Comparison of ENCODE assay signal across 8 cellular contexts in genomic region chr1:2523891-2524609, GRCh38. TPM values are rescaled to one million over a fixed set of nuclear protein-coding genes. Genes with fewer than 3 reads are reported as not detected.
DNase-seq lines count a peak whose midpoint lies in the region; ATAC-seq and TF ChIP-seq lines count a peak whose summit lies in the region.

No MANE protein-coding gene starts in this region.

- H4K91ac ChIP-seq in H9 (ENCODE audit: insufficient read length, low read depth, low read length) (no peak overlapping the region), trophoblast cell (ENCODE audit: low read depth, low read length) (no peak overlapping the region)

- WGBS in H9 (ENCODE audit: extremely low coverage, insufficient read length, low lambda C conversion rate) = no CpG with 5 or more reads among the region's 10 CpGs
- WGBS in trophoblast cell (ENCODE audit: extremely low coverage, insufficient coverage, insufficient read length) = no CpG with 5 or more reads among the region's 10 CpGs

- H3K4ac ChIP-seq in H9 (ENCODE audit: low read depth, low read length) = no peak overlapping the region
- peak overlapping the region; percentile 12 for H3K4ac ChIP-seq in trophoblast cell (ENCODE audit: low read depth, low read length)

- intact Hi-C loops in sciatic nerve (cut with DNase I) = no loop called here

- H2AFZ ChIP-seq in H9 (ENCODE audit: low read length) (no peak overlapping the region), trophoblast cell (ENCODE audit: insufficient read depth, low read length, poor library complexity) (no peak overlapping the region)

- H3K4me3 ChIP-seq in trophoblast cell (ENCODE audit: low read depth, low read length) = no peak overlapping the region

- no peak overlapping the region for H3K4me2 ChIP-seq in H9 (ENCODE audit: insufficient read depth, insufficient read length, low read length)
- H3K4me2 ChIP-seq in trophoblast cell (ENCODE audit: low read length) = peak overlapping the region; percentile 12

- no peak overlapping the region for H3K9ac ChIP-seq in H9 (ENCODE audit: extremely low read depth, insufficient read length, low read length)
- H3K9ac ChIP-seq in trophoblast cell (ENCODE audit: low read length) = no peak overlapping the region

- H3K27me3 ChIP-seq in H9 (ENCODE audit: insufficient read depth, low read length) = peaks cover 18% of the 10 kb centered on the region; the same call in 1 of the 2 replicates
- H3K27me3 ChIP-seq in trophoblast cell (ENCODE audit: insufficient read depth, low read length) = peaks cover 21% of the 10 kb centered on the region

- H3K4me1 Mint-ChIP-seq in H9 = peaks cover 25 to 29% of the 10 kb centered on the region in 2 experiments
- peaks cover 32% of the 10 kb centered on the region for H3K4me1 Mint-ChIP-seq in T-helper 1 cell treated with Interleukin-12 subunit alpha and Interleukin-12 subunit beta and Interleukin-4 antibody, amounts not matched to agents 30 μg/mL and 1 μg/mL, for 36 hours (ENCODE audit: low read depth)
- peaks cover 50% of the 10 kb centered on the region for H3K4me1 Mint-ChIP-seq in brain

- H3K4me3 Mint-ChIP-seq in H9 (peak overlapping the region; percentile 89 to 96), brain (peak overlapping the region; percentile 91 to 97 (median 93))
- H3K4me3 Mint-ChIP-seq in T-helper 1 cell treated with Interleukin-12 subunit alpha and Interleukin-12 subunit beta and Interleukin-4 antibody, amounts not matched to agents 30 μg/mL and 1 μg/mL, for 36 hours = peak overlapping the region; percentile 88

- H2AK5ac ChIP-seq in H9 (ENCODE audit: insufficient read length, low read length) = no peak overlapping the region
- H2AK5ac ChIP-seq in trophoblast cell (ENCODE audit: low read length) = no peak overlapping the region

- H4K8ac ChIP-seq in H9 (replicated peaks; ENCODE audit: insufficient read length, low read depth, low read length) (no peak overlapping the region), trophoblast cell (ENCODE audit: low read depth, low read length) (no peak overlapping the region)

- H3K79me1 ChIP-seq in H9 (ENCODE audit: insufficient read depth, low read depth, low read length, poor library complexity, severe bottlenecking) (peaks cover 16% of the 10 kb centered on the region), trophoblast cell (ENCODE audit: low read length) (peaks cover 7% of the 10 kb centered on the region)

- H2BK12ac ChIP-seq in H9 (ENCODE audit: insufficient read length, low read depth, low read length) (no peak overlapping the region), trophoblast cell (ENCODE audit: low read length) (no peak overlapping the region)

- no peak overlapping the region for H3K14ac ChIP-seq in H9 (ENCODE audit: insufficient read depth, low read length)
- no peak overlapping the region for H3K14ac ChIP-seq in trophoblast cell (ENCODE audit: low read length)

- no peaks in the 10 kb centered on the region for H3K9me3 ChIP-seq in H9 (ENCODE audit: control insufficient read depth, low read depth, low read length)
- no peaks in the 10 kb centered on the region for H3K9me3 ChIP-seq in trophoblast cell (ENCODE audit: insufficient read depth, low read depth, low read length)

- peak overlapping the region in 2 of 3 experiments; percentile 40 to 57; a peak in 2 of 7 replicates for H3K27ac Mint-ChIP-seq in H9
- H3K27ac Mint-ChIP-seq in T-helper 1 cell treated with Interleukin-12 subunit alpha and Interleukin-12 subunit beta and Interleukin-4 antibody, amounts not matched to agents 30 μg/mL and 1 μg/mL, for 36 hours = peak overlapping the region; percentile 94
- peak overlapping the region in 4 of 5 experiments; percentile 59 to 89 (median 85) for H3K27ac Mint-ChIP-seq in brain

- H2BK5ac ChIP-seq in H9 (ENCODE audit: insufficient read length, low read length) (no peak overlapping the region), trophoblast cell (ENCODE audit: low read depth, low read length, poor library complexity) (no peak overlapping the region)

- H3K36me3 ChIP-seq in trophoblast cell (ENCODE audit: control insufficient read depth in 1 of 2, insufficient read depth in 2 of 2, low read length in 2 of 2) = peaks cover 24 to 26% of the 10 kb centered on the region in 2 experiments

- no peak overlapping the region for H3T11ph ChIP-seq in H9 (ENCODE audit: low read length)

- H3K36me3 Mint-ChIP-seq in H9 (ENCODE audit: insufficient read depth in 1 of 3, low read depth in 3 of 3) = peaks cover 19 to 27% (median 19%) of the 10 kb centered on the region in 3 experiments
- peaks cover 14% of the 10 kb centered on the region for H3K36me3 Mint-ChIP-seq in T-helper 1 cell treated with Interleukin-12 subunit alpha and Interleukin-12 subunit beta and Interleukin-4 antibody, amounts not matched to agents 30 μg/mL and 1 μg/mL, for 36 hours (ENCODE audit: low read depth)
- peaks cover 25% of the 10 kb centered on the region for H3K36me3 Mint-ChIP-seq in brain

- TF ChIP-seq CTCF in H9 (conservative IDR thresholded peaks at IDR 0.05) = no peak
- TF ChIP-seq CTCF in brain (conservative IDR thresholded peaks at IDR 0.05) = no peak

- no peak overlapping the region for H3K23ac ChIP-seq in H9 (ENCODE audit: insufficient read length, low read depth, low read length)
- H3K23ac ChIP-seq in trophoblast cell (ENCODE audit: low read length) = no peak overlapping the region

- H3K79me2 ChIP-seq in H9 (ENCODE audit: insufficient read depth, low read length) (peaks cover 25% of the 10 kb centered on the region; the same call in 1 of the 2 replicates), trophoblast cell (ENCODE audit: control insufficient read depth, insufficient read depth, low read length, poor library complexity) (peaks cover 12% of the 10 kb centered on the region)

- H2BK120ac ChIP-seq in H9 (ENCODE audit: low read depth, low read length, poor library complexity, severe bottlenecking) (no peak overlapping the region), trophoblast cell (ENCODE audit: insufficient read depth, low read length, poor library complexity) (no peak overlapping the region)

- H2BK20ac ChIP-seq in H9 (ENCODE audit: low read depth, low read length, poor library complexity, severe bottlenecking) = no peak overlapping the region

- H3K27me3 Mint-ChIP-seq in H9 (ENCODE audit: low read depth) (peaks cover 24% of the 10 kb centered on the region), brain (no peaks in the 10 kb centered on the region)
- peaks cover 11% of the 10 kb centered on the region for H3K27me3 Mint-ChIP-seq in T-helper 1 cell treated with Interleukin-12 subunit alpha and Interleukin-12 subunit beta and Interleukin-4 antibody, amounts not matched to agents 30 μg/mL and 1 μg/mL, for 36 hours (ENCODE audit: low read depth)

- H4K5ac ChIP-seq in H9 (ENCODE audit: insufficient read length, low read depth, low read length) = no peak overlapping the region

- no peak for ATAC-seq in HG02588 (IDR thresholded peaks at IDR 0.05; ENCODE audit: unreplicated experiment)
- no peak for ATAC-seq in sciatic nerve

- no peak overlapping the region for H2BK15ac ChIP-seq in H9 (ENCODE audit: low read depth, low read length)

- peaks cover 11% of the 10 kb centered on the region for H3K23me2 ChIP-seq in H9 (ENCODE audit: insufficient read length, low read depth, low read length, poor library complexity, severe bottlenecking)

- H3K27ac ChIP-seq in H9 (ENCODE audit: insufficient read length, low read depth, low read length) (no peak overlapping the region), trophoblast cell (ENCODE audit: low read depth, low read length) (no peak overlapping the region), substantia nigra (ENCODE audit: low read depth, low read length, poor library complexity, severe bottlenecking) (no peak overlapping the region)

- H3K4me1 ChIP-seq in H9 (ENCODE audit: insufficient read depth, low read length) = peaks cover 2% of the 10 kb centered on the region; the same call in 1 of the 2 replicates
- H3K4me1 ChIP-seq in trophoblast cell (ENCODE audit: control insufficient read depth in 1 of 2, insufficient read depth in 2 of 2, low read length in 2 of 2) = peaks cover 7 to 15% of the 10 kb centered on the region in 2 experiments

- H3K18ac ChIP-seq in H9 (ENCODE audit: insufficient read length, low read depth, low read length) (no peak overlapping the region), trophoblast cell (ENCODE audit: low read length) (no peak overlapping the region)

- H3K9me3 Mint-ChIP-seq in H9 (no peaks in the 10 kb centered on the region; a peak in 2 of 5 replicates), brain (no peaks in the 10 kb centered on the region)
- H3K9me3 Mint-ChIP-seq in T-helper 1 cell treated with Interleukin-12 subunit alpha and Interleukin-12 subunit beta and Interleukin-4 antibody, amounts not matched to agents 30 μg/mL and 1 μg/mL, for 36 hours = no peaks in the 10 kb centered on the region

- no peak overlapping the region for H4K12ac ChIP-seq in trophoblast cell (ENCODE audit: low read depth, low read length)

- no peaks in the 10 kb centered on the region for H4K20me1 ChIP-seq in H9 (ENCODE audit: control insufficient read depth, insufficient read depth, insufficient read length)

- H3K56ac ChIP-seq in H9 (ENCODE audit: insufficient read length, low read depth, low read length) = no peak overlapping the region

- no peak for DNase-seq in H9
- DNase-seq in trophoblast cell = no peak
- no peak for DNase-seq in HK-2 (ENCODE audit: unreplicated experiment)
- DNase-seq in substantia nigra (lab: John Stamatoyannopoulos, UW) = no peak
- no peak for DNase-seq in sciatic nerve (ENCODE audit: low spot score)

RNA-seq across cellular contexts. Expression of gene PANK4, which starts 2.3 kb away (rescaled TPM):
- 32.2 and 34.8 TPM in 2 replicates for total RNA-seq in H9 (2021)
- polyA plus RNA-seq in brain (ENCODE audit: insufficient read depth, low read depth, low replicate concordance) = 23.7 TPM
- 12.5 and 13.9 TPM in 2 replicates for polyA plus RNA-seq in trophoblast cell (2013)
- total RNA-seq in sciatic nerve = 32.3 TPM

RNA-seq across cellular contexts. Expression of gene HES5, which starts 6.0 kb away (rescaled TPM):
- total RNA-seq in H9 (2021) (not detected in 2 replicates), sciatic nerve (2.1 TPM)
- 1.6 TPM for polyA plus RNA-seq in brain (ENCODE audit: insufficient read depth, low read depth, low replicate concordance)
- polyA plus RNA-seq in trophoblast cell (2013) = 0.21 and 0.22 TPM in 2 replicates

RNA-seq across cellular contexts. Expression of gene TNFRSF14, which starts 32.1 kb away (rescaled TPM):
- total RNA-seq in H9 (2021) (0.29 and 0.57 TPM in 2 replicates), sciatic nerve (73.3 TPM)
- 12.1 TPM for polyA plus RNA-seq in brain (ENCODE audit: insufficient read depth, low read depth, low replicate concordance)
- polyA plus RNA-seq in trophoblast cell (2013) = 0.07 and 0.14 TPM in 2 replicates

RNA-seq across cellular contexts. Expression of gene PLCH2, which starts 48.0 kb away (rescaled TPM):
- total RNA-seq in H9 (2021) (0.09 and 0.18 TPM in 2 replicates), sciatic nerve (1.1 TPM)
- polyA plus RNA-seq in brain (ENCODE audit: insufficient read depth, low read depth, low replicate concordance) = 5.5 TPM
- polyA plus RNA-seq in trophoblast cell (2013) = 0.17 and 0.18 TPM in 2 replicates

Comparison
In these comparisons a context has a peak if more than half of its experiments do, and no peak if none do; other contexts are left out.
1. RNA of gene TNFRSF14, which starts 32.1 kb away (total RNA-seq): 73.3 TPM in sciatic nerve (single experiment); 0.29 to 0.57 TPM in H9; every median in the first group is over 10 times any median in the second.
2. Peak in every context shown above with its lines, with median percentiles within 50 percentile points of each other: H3K27ac Mint-ChIP-seq and H3K4me3 Mint-ChIP-seq.